Comparison of ENCODE assay signal across 7 cellular contexts in genomic region chr9:125746774-125747052, GRCh38. TPM values are rescaled to one million over a fixed set of nuclear protein-coding genes. Genes with fewer than 3 reads are reported as not detected.
DNase-seq lines count a peak whose midpoint lies in the region; ATAC-seq and TF ChIP-seq lines count a peak whose summit lies in the region.

No MANE protein-coding gene starts in this region.

- DNase-seq in fibroblast of lung (ENCODE audit: low read depth in 2 of 2): no peak
- DNase-seq in stimulated activated naive CD8-positive, alpha-beta T cell treated with anti-CD3 and anti-CD28 coated beads, Interleukin-15, Interleukin-2, amounts not matched to agents 100 U/mL and 50 U/mL, for 24 hours: no peak
- no peak for DNase-seq in AG20443 (ENCODE audit: low spot score)
- DNase-seq in NCI-H510A treated with DMSO at 0.1 percent for 48 hours (lab: John Stamatoyannopoulos, UW): no peak
- no peak for DNase-seq in posterior vena cava (ENCODE audit: low spot score)

- peaks cover 20% of the 10 kb centered on the region for H3K4me1 ChIP-seq in OCI-LY3 (ENCODE audit: low read length)
- peaks cover 6% of the 10 kb centered on the region for H3K4me1 ChIP-seq in fibroblast of lung (ENCODE audit: control insufficient read depth, extremely low read depth, insufficient read depth, low read length)

- H3K36me3 ChIP-seq in OCI-LY3 (replicated peaks; ENCODE audit: low read depth, low read length) (no peaks in the 10 kb centered on the region), fibroblast of lung (ENCODE audit: control insufficient read depth, insufficient read depth, low read length) (no peaks in the 10 kb centered on the region)

- H3K27ac ChIP-seq in OCI-LY3 (ENCODE audit: low read length) (no peak overlapping the region), fibroblast of lung (ENCODE audit: insufficient read depth, low read length) (no peak overlapping the region)

- H3K79me2 ChIP-seq in OCI-LY3 (ENCODE audit: low read length) (no peaks in the 10 kb centered on the region), fibroblast of lung (ENCODE audit: control insufficient read depth, insufficient read depth, low read length) (peaks cover 42% of the 10 kb centered on the region)

- H3K27me3 ChIP-seq in OCI-LY3 (ENCODE audit: low read depth, low read length): peaks cover 21% of the 10 kb centered on the region
- no peaks in the 10 kb centered on the region for H3K27me3 ChIP-seq in fibroblast of lung (ENCODE audit: control insufficient read depth, insufficient read depth, low read length)

- no peaks in the 10 kb centered on the region for H4K20me1 ChIP-seq in OCI-LY3 (ENCODE audit: insufficient read depth, low read length)
- no peaks in the 10 kb centered on the region for H4K20me1 ChIP-seq in fibroblast of lung (ENCODE audit: control insufficient read depth, extremely low read depth, insufficient read depth, low read length)

- peak overlapping the region; percentile 85 for H3K4me3 ChIP-seq in OCI-LY3 (ENCODE audit: low read length)
- H3K4me3 ChIP-seq in fibroblast of lung (replicated peaks in 1 of 4; ENCODE audit: control extremely low read depth in 1 of 4, insufficient read depth in 1 of 4, low read depth in 3 of 4, low read length in 4 of 4): peak overlapping the region in 2 of 4 experiments; percentile 20 to 71

- H3K4me2 ChIP-seq in OCI-LY3 (ENCODE audit: low read length) (no peak overlapping the region), fibroblast of lung (ENCODE audit: extremely low read depth, insufficient read depth, low read length) (no peak overlapping the region)

- H2AFZ ChIP-seq in OCI-LY3 (ENCODE audit: low read depth, low read length) (no peak overlapping the region), fibroblast of lung (ENCODE audit: low read length) (no peak overlapping the region)

- H3K9ac ChIP-seq in OCI-LY3 (ENCODE audit: low read length) (peak overlapping the region; percentile 44; the same call in 1 of the 2 replicates), fibroblast of lung (ENCODE audit: insufficient read depth, low read length) (peak overlapping the region; percentile 28)

- ATAC-seq in GM21381 (IDR thresholded peaks at IDR 0.05; ENCODE audit: unreplicated experiment): peak; percentile 12
- ATAC-seq in stimulated activated naive CD8-positive, alpha-beta T cell treated with anti-CD3 and anti-CD28 coated beads, Interleukin-15, Interleukin-2, amounts not matched to agents 100 U/mL and 50 U/mL, for 24 hours: peak; percentile 3

- H3K9me3 ChIP-seq in OCI-LY3 (ENCODE audit: insufficient read depth, low read length) (no peaks in the 10 kb centered on the region), fibroblast of lung (ENCODE audit: control insufficient read depth, insufficient read depth, low read depth, low read length) (no peaks in the 10 kb centered on the region)

- no peak for TF ChIP-seq CTCF in OCI-LY3 (IDR thresholded peaks at IDR 0.05; ENCODE audit: low read depth, low read length)
- TF ChIP-seq CTCF in fibroblast of lung (conservative IDR thresholded peaks at IDR 0.05 in 1 of 2, IDR thresholded peaks at IDR 0.05 in 1 of 2; ENCODE audit: low read depth in 1 of 2, low read length in 2 of 2): no peak

- intact Hi-C loops in posterior vena cava (cut with DNase I): no loop called here

RNA-seq across cellular contexts. Expression of gene PBX3, which starts 0.5 kb away (rescaled TPM):
- total RNA-seq in fibroblast of lung (22.1 and 35.8 TPM in 2 replicates), posterior vena cava (10 to 100 TPM; 36.0 to 54.0 TPM)
- polyA plus RNA-seq in fibroblast of lung: 49.0 and 51.8 TPM in 2 replicates
- 26.0 and 28.4 TPM in 2 replicates for polyA plus RNA-seq in fibroblast of lung (2012)
- polyA minus RNA-seq in fibroblast of lung (ENCODE audit: low replicate concordance): 11.9 and 19.7 TPM in 2 replicates

RNA-seq across cellular contexts. Expression of gene MAPKAP1, which starts 39.7 kb away (rescaled TPM):
- total RNA-seq in fibroblast of lung: 57.5 and 63.7 TPM in 2 replicates
- polyA plus RNA-seq in fibroblast of lung: 124 and 127 TPM in 2 replicates
- 66.7 and 86.3 TPM in 2 replicates for polyA plus RNA-seq in fibroblast of lung (2012)
- polyA minus RNA-seq in fibroblast of lung (ENCODE audit: low replicate concordance): 340 and 364 TPM in 2 replicates
- total RNA-seq in posterior vena cava: 10 to 100 TPM; 56.1 to 62.2 TPM
